Comparison of ENCODE assay signal across 26 cellular contexts in genomic region chr13:84360843-84361242, GRCh38.
DNase-seq lines count a peak whose midpoint lies in the region; ATAC-seq, FAIRE-seq and TF ChIP-seq lines count a peak whose summit lies in the region.
"Had no signal": no experiment of that assay in that cellular context is flagged by ENCODE, and none has a peak within 500 bp of the region (broad histone marks: within the 10 kb centered on the region; RNA-seq: fewer than 3 reads in every experiment).

No MANE protein-coding gene starts in this region.

- no peak overlapping the region for H4K8ac ChIP-seq in H1 (ENCODE audit: extremely low read depth, insufficient read depth, low read length)

- no peak overlapping the region for H4K5ac ChIP-seq in H1 (ENCODE audit: insufficient read length, low read depth, low read length)

- H3K27me3 ChIP-seq in H1 (replicated peaks in 1 of 4; ENCODE audit: control insufficient read depth in 3 of 4, extremely low read depth in 1 of 4, insufficient read depth in 3 of 4, low read length in 3 of 4), result no peaks in the 10 kb centered on the region
- H3K27me3 ChIP-seq in colonic mucosa, result no peaks in the 10 kb centered on the region
- H3K27me3 ChIP-seq: BLaER1 treated with 17β-estradiol and CSF1 and Interleukin-3, amounts not matched to agents 10 nM and 100 nM had no signal

- POLR2A ChIA-PET in H1 (lab: Charles Lee; ENCODE audit: partially characterized antibody), result no interaction called here

- no peak overlapping the region for H2BK20ac ChIP-seq in H1 (ENCODE audit: low read length)

- no peak overlapping the region for H2BK15ac ChIP-seq in H1 (ENCODE audit: low read length)

- H3K56ac ChIP-seq in H1 (replicated peaks; ENCODE audit: insufficient read length, low read depth, low read length), result no peak overlapping the region

- no peak overlapping the region for H2AFZ ChIP-seq in H1 (ENCODE audit: low read length)

- 98% methylated on average over 4 of the region's 4 CpGs; no CpG with 5 or more reads in 1 of the 2 experiments for WGBS in H1 (ENCODE audit: extremely low coverage in 1 of 2, insufficient coverage in 1 of 2, insufficient read length in 1 of 2, insufficient replicate concordance in 2 of 2, low coverage in 1 of 2, low lambda C conversion rate in 2 of 2, missing lambda C conversion rate in 1 of 2), 2 experiments

- no peak overlapping the region for H2BK5ac ChIP-seq in H1 (ENCODE audit: low read depth, low read length)

- H3K18ac ChIP-seq in H1 (ENCODE audit: extremely low read depth, low read length), result no peak overlapping the region

- H3K27ac ChIP-seq in H1 (ENCODE audit: low read depth, low read length) (no peak overlapping the region), colonic mucosa (no peak overlapping the region)
- H3K27ac ChIP-seq: 22Rv1; A549; BLaER1 treated with 17β-estradiol and CSF1 and Interleukin-3, amounts not matched to agents 10 nM and 100 nM; C4-2B had no signal

- H3K36me3 ChIP-seq in H1 (ENCODE audit: control insufficient read depth in 2 of 4, insufficient read depth in 4 of 4, low read length in 3 of 4), result no peaks in the 10 kb centered on the region
- no peaks in the 10 kb centered on the region for H3K36me3 ChIP-seq in colonic mucosa
- H3K36me3 ChIP-seq: BLaER1 treated with 17β-estradiol and CSF1 and Interleukin-3, amounts not matched to agents 10 nM and 100 nM had no signal

- H3K4ac ChIP-seq in H1 (replicated peaks; ENCODE audit: insufficient read length, low read depth, low read length), result peak overlapping the region; percentile 60

- H3K79me2 ChIP-seq in H1 (ENCODE audit: control insufficient read depth in 1 of 2, insufficient read depth in 2 of 2, low read length in 2 of 2), result no peaks in the 10 kb centered on the region

- H3K4me3 ChIP-seq in H1 (ENCODE audit: extremely low read depth in 1 of 4, insufficient read depth in 2 of 4, low read depth in 3 of 4, low read length in 4 of 4) (no peak overlapping the region), colonic mucosa (no peak overlapping the region)
- H3K4me3 ChIP-seq: A549; BLaER1 treated with 17β-estradiol and CSF1 and Interleukin-3, amounts not matched to agents 10 nM and 100 nM; GM12878 had no signal

- no peak for DNase-seq in HFFc6
- no peak for DNase-seq in H1 (ENCODE audit: low read depth in 1 of 2, low spot score in 2 of 2)
- no peak for DNase-seq in CD1c-positive myeloid dendritic cell (ENCODE audit: extremely low spot score)
- DNase-seq in colonic mucosa, result no peak
- DNase-seq in posterior vena cava (ENCODE audit: low spot score), result no peak
- DNase-seq: AML-193; CD4-positive, alpha-beta memory T cell; CD4-positive, CD25-positive, alpha-beta regulatory T cell; CD8-positive, alpha-beta memory T cell; COR-L47; DMS 273 treated with DMSO at 0.1 percent for 48 hours; DMS153; DMS53; DMS79; DND-41; EL; GDM1 had no signal

- H2AK5ac ChIP-seq in H1 (ENCODE audit: low read depth, low read length), result no peak overlapping the region

- no peak overlapping the region for H2BK12ac ChIP-seq in H1 (ENCODE audit: low read depth, low read length)

- H3K9ac ChIP-seq in H1 (replicated peaks in 1 of 4; ENCODE audit: extremely low read depth in 1 of 4, low read depth in 3 of 4, low read length in 3 of 4) (peak overlapping the region in 1 of 4 experiments; percentile 46; a peak in 1 of 7 replicates), colonic mucosa (ENCODE audit: low read depth in 2 of 2, low read length in 2 of 2) (no peak overlapping the region)
- H3K9ac ChIP-seq: BLaER1 treated with 17β-estradiol and CSF1 and Interleukin-3, amounts not matched to agents 10 nM and 100 nM had no signal

- no peak for FAIRE-seq in H1 (lab: Jason Lieb, UNC)
- FAIRE-seq: A549, GM12878, GM12892, GM18507 had no signal

- H3K14ac ChIP-seq in H1 (ENCODE audit: insufficient read length), result no peak overlapping the region

- H3K27me3 Mint-ChIP-seq in HFFc6 (ENCODE audit: insufficient read depth), result no peaks in the 10 kb centered on the region
- H3K27me3 Mint-ChIP-seq: B cell; CD4-positive, alpha-beta memory T cell; CD4-positive, CD25-positive, alpha-beta regulatory T cell; CD8-positive, alpha-beta memory T cell had no signal

- no peaks in the 10 kb centered on the region; a peak in 1 of 7 replicates for H3K4me1 ChIP-seq in H1 (replicated peaks in 1 of 4; ENCODE audit: control insufficient read depth in 3 of 4, insufficient read depth in 4 of 4, low read length in 3 of 4)
- H3K4me1 ChIP-seq in colonic mucosa, result no peaks in the 10 kb centered on the region
- H3K4me1 ChIP-seq: A549; BLaER1 treated with 17β-estradiol and CSF1 and Interleukin-3, amounts not matched to agents 10 nM and 100 nM had no signal

- H3K9me3 Mint-ChIP-seq in HFFc6, result no peaks in the 10 kb centered on the region
- H3K9me3 Mint-ChIP-seq: CD8-positive, alpha-beta memory T cell had no signal

- TF ChIP-seq RAD21 in H1 (IDR thresholded peaks at IDR 0.05 in 1 of 2, conservative IDR thresholded peaks at IDR 0.05 in 1 of 2; ENCODE audit: low read depth in 2 of 2, low read length in 2 of 2), result no peak

- peak; percentile 93 for ATAC-seq in esophagus mucosa
- ATAC-seq: A549, GM12878 had no signal

- no peaks in the 10 kb centered on the region for H4K20me1 ChIP-seq in H1 (replicated peaks in 1 of 2; ENCODE audit: control insufficient read depth in 1 of 2, insufficient read depth in 2 of 2, low read length in 2 of 2)
- H4K20me1 ChIP-seq: BLaER1 treated with 17β-estradiol and CSF1 and Interleukin-3, amounts not matched to agents 10 nM and 100 nM had no signal

- no peak for TF ChIP-seq EP300 in H1 (IDR thresholded peaks at IDR 0.05; ENCODE audit: borderline replicate concordance in 1 of 2, low read depth in 2 of 2, low read length in 2 of 2)

- intact Hi-C loops in colonic mucosa (cut with DNase I) (no loop called here), posterior vena cava (cut with DNase I) (no loop called here)

- no peaks in the 10 kb centered on the region for H3K23me2 ChIP-seq in H1 (ENCODE audit: low read depth, low read length)

- CTCF ChIA-PET in H1 (lab: Charles Lee; ENCODE audit: partially characterized antibody), result no interaction called here

- H3K4me1 Mint-ChIP-seq in HFFc6 (ENCODE audit: low read depth), result peaks cover 95% of the 10 kb centered on the region
- H3K4me1 Mint-ChIP-seq: B cell; CD4-positive, alpha-beta memory T cell; CD4-positive, CD25-positive, alpha-beta regulatory T cell; CD8-positive, alpha-beta memory T cell had no signal

- H3K4me2 ChIP-seq in H1 (ENCODE audit: insufficient read depth in 1 of 2, low read depth in 2 of 2, low read length in 2 of 2), result no peak overlapping the region
- H3K4me2 ChIP-seq: A549; BLaER1 treated with 17β-estradiol and CSF1 and Interleukin-3, amounts not matched to agents 10 nM and 100 nM had no signal

- H3K9me3 ChIP-seq in H1 (ENCODE audit: insufficient read depth in 2 of 2, low read depth in 1 of 2, low read length in 1 of 2) (no peaks in the 10 kb centered on the region), colonic mucosa (no peaks in the 10 kb centered on the region)
- H3K9me3 ChIP-seq: A549; BLaER1 treated with 17β-estradiol and CSF1 and Interleukin-3, amounts not matched to agents 10 nM and 100 nM had no signal

- TF ChIP-seq POLR2A in H1 (IDR thresholded peaks at IDR 0.05; ENCODE audit: control extremely low read depth in 1 of 2, low read depth in 2 of 2, low read length in 2 of 2), result no peak

- peak overlapping the region; percentile 28; the same call in 1 of the 2 replicates for H3K27ac Mint-ChIP-seq in HFFc6
- H3K27ac Mint-ChIP-seq: B cell; CD4-positive, alpha-beta memory T cell; CD8-positive, alpha-beta memory T cell had no signal

- TF ChIP-seq CTCF in HFFc6 (IDR thresholded peaks at IDR 0.05), result no peak
- TF ChIP-seq CTCF in H1 (IDR thresholded peaks at IDR 0.05; ENCODE audit: control extremely low read depth in 1 of 3, insufficient read depth in 1 of 3, low read depth in 1 of 3, low read length in 3 of 3), result no peak
- no peak for TF ChIP-seq CTCF in colonic mucosa (IDR thresholded peaks at IDR 0.05)

- no peak overlapping the region for H3K23ac ChIP-seq in H1 (ENCODE audit: insufficient read length)

- H3K36me3 Mint-ChIP-seq in HFFc6 (ENCODE audit: low read depth), result no peaks in the 10 kb centered on the region
- H3K36me3 Mint-ChIP-seq: CD4-positive, alpha-beta memory T cell; CD4-positive, CD25-positive, alpha-beta regulatory T cell; CD8-positive, alpha-beta memory T cell had no signal

- H3K4me3 Mint-ChIP-seq in HFFc6, result no peak overlapping the region
- H3K4me3 Mint-ChIP-seq: B cell; CD4-positive, alpha-beta memory T cell; CD4-positive, CD25-positive, alpha-beta regulatory T cell; CD8-positive, alpha-beta memory T cell had no signal

- no peaks in the 10 kb centered on the region for H3K79me1 ChIP-seq in H1 (ENCODE audit: low read depth, low read length)

- H2BK120ac ChIP-seq in H1 (replicated peaks; ENCODE audit: low read depth, low read length), result no peak overlapping the region

- H4K91ac ChIP-seq in H1 (replicated peaks; ENCODE audit: insufficient read length, low read length), result no peak overlapping the region

TF ChIP-seq in H1, 55 proteins besides CTCF, POLR2A, EP300 and RAD21 (continues in another document):
- TF ChIP-seq RNF2 (IDR thresholded peaks at IDR 0.05; ENCODE audit: borderline replicate concordance, low read depth, low read length, missing control alignments, poor library complexity, severe bottlenecking) (no peak), E2F6 (IDR thresholded peaks at IDR 0.05) (no peak), SRF (IDR thresholded peaks at IDR 0.05; ENCODE audit: low read depth, low read length) (no peak), PHF8 (conservative IDR thresholded peaks at IDR 0.05; ENCODE audit: low read depth, low read length) (no peak), SAP30 (IDR thresholded peaks at IDR 0.05; ENCODE audit: insufficient read depth, insufficient replicate concordance, low read length) (no peak), HDAC2 (IDR thresholded peaks at IDR 0.05; ENCODE audit: borderline replicate concordance in 1 of 2, low read depth in 2 of 2, low read length in 2 of 2) (no peak), MAFK (IDR thresholded peaks at IDR 0.05; ENCODE audit: low read depth, low read length) (no peak), CBX5 (IDR thresholded peaks at IDR 0.05; ENCODE audit: low read depth, low read length) (no peak), KDM5A (IDR thresholded peaks at IDR 0.05; ENCODE audit: low read length) (no peak), SP1 (IDR thresholded peaks at IDR 0.05; ENCODE audit: low read depth, low read length) (no peak), ASH2L (IDR thresholded peaks at IDR 0.05; ENCODE audit: low read length) (no peak), YY1 (IDR thresholded peaks at IDR 0.05; ENCODE audit: low read depth, low read length) (no peak)
